1 cellular context compared by ENCODE assay signal in genomic region chr2:179936654-179937053, GRCh38.
TF ChIP-seq lines count a peak whose summit lies in the region.

No MANE protein-coding gene starts in this region.

TF ChIP-seq in HepG2, 621 proteins besides CTCF, POLR2A, EP300 and RAD21 (continued from another document and continues in another):
- TF ChIP-seq MLX (CRISPR knock-in tag; IDR thresholded peaks at IDR 0.05) (no peak), SOX13 (IDR thresholded peaks at IDR 0.05) (no peak), SOX13 (CRISPR knock-in tag; conservative IDR thresholded peaks at IDR 0.05 in 1 of 2, IDR thresholded peaks at IDR 0.05 in 1 of 2) (no peak), ZNF670 (CRISPR knock-in tag; IDR thresholded peaks at IDR 0.05; ENCODE audit: borderline replicate concordance) (no peak), MAFK (conservative IDR thresholded peaks at IDR 0.05 in 1 of 2, IDR thresholded peaks at IDR 0.05 in 1 of 2; ENCODE audit: low read length in 2 of 2) (no peak), DRAP1 (CRISPR knock-in tag; IDR thresholded peaks at IDR 0.05) (no peak), HNF4A (CRISPR knock-in tag; IDR thresholded peaks at IDR 0.05) (peak; percentile 79), ZNF740 (CRISPR knock-in tag; IDR thresholded peaks at IDR 0.05) (no peak), ZNF280D (CRISPR knock-in tag; IDR thresholded peaks at IDR 0.05) (no peak), ZKSCAN8 (CRISPR knock-in tag; IDR thresholded peaks at IDR 0.05; ENCODE audit: borderline replicate concordance) (no peak), ZBTB7A (CRISPR knock-in tag; IDR thresholded peaks at IDR 0.05) (no peak), CEBPB (IDR thresholded peaks at IDR 0.05; ENCODE audit: borderline replicate concordance, low read depth, low read length) (peak; percentile 26; the same call in 1 of the 2 replicates), PPARG (CRISPR knock-in tag; conservative IDR thresholded peaks at IDR 0.05) (peak; percentile 24; the same call in 1 of the 2 replicates), ZNF614 (CRISPR knock-in tag; IDR thresholded peaks at IDR 0.05; ENCODE audit: borderline replicate concordance) (0 out of 2 replicates have a peak, but pooled peaks have one; percentile 30), ZNF687 (CRISPR knock-in tag; IDR thresholded peaks at IDR 0.05) (no peak), KLF6 (CRISPR knock-in tag; IDR thresholded peaks at IDR 0.05) (no peak), ZNF142 (CRISPR knock-in tag; IDR thresholded peaks at IDR 0.05) (no peak), POLR2G (IDR thresholded peaks at IDR 0.05; ENCODE audit: low read depth, low read length) (no peak), JUN (CRISPR knock-in tag; IDR thresholded peaks at IDR 0.05) (no peak), ZNF446 (CRISPR knock-in tag; IDR thresholded peaks at IDR 0.05) (no peak), GATAD2A (CRISPR knock-in tag; IDR thresholded peaks at IDR 0.05) (no peak), NCOR1 (IDR thresholded peaks at IDR 0.05; ENCODE audit: borderline replicate concordance, low read length) (peak; percentile 52; the same call in 1 of the 2 replicates), NBN (conservative IDR thresholded peaks at IDR 0.05) (no peak), ZNF264 (CRISPR knock-in tag; IDR thresholded peaks at IDR 0.05) (no peak), ERF (CRISPR knock-in tag; IDR thresholded peaks at IDR 0.05) (no peak), SMC3 (IDR thresholded peaks at IDR 0.05; ENCODE audit: low read length) (peak; percentile 70), CERS6 (CRISPR knock-in tag; IDR thresholded peaks at IDR 0.05) (no peak), TBP (CRISPR knock-in tag; IDR thresholded peaks at IDR 0.05) (no peak), HOMEZ (CRISPR knock-in tag; IDR thresholded peaks at IDR 0.05; ENCODE audit: low read depth) (no peak), ZNF431 (CRISPR knock-in tag; IDR thresholded peaks at IDR 0.05; ENCODE audit: borderline replicate concordance, low read depth) (no peak), ZNF512B (CRISPR knock-in tag; IDR thresholded peaks at IDR 0.05; ENCODE audit: borderline replicate concordance) (no peak), NR3C1 (CRISPR knock-in tag; IDR thresholded peaks at IDR 0.05) (no peak), SIX4 (CRISPR knock-in tag; IDR thresholded peaks at IDR 0.05) (no peak), ZMYM4 (CRISPR knock-in tag; IDR thresholded peaks at IDR 0.05) (peak; percentile 35; the same call in 1 of the 2 replicates), TGIF2 (CRISPR knock-in tag; IDR thresholded peaks at IDR 0.05) (no peak), ETV5 (CRISPR knock-in tag; IDR thresholded peaks at IDR 0.05; ENCODE audit: borderline replicate concordance) (no peak), MIXL1 (CRISPR knock-in tag; IDR thresholded peaks at IDR 0.05) (no peak), IKZF4 (CRISPR knock-in tag; IDR thresholded peaks at IDR 0.05; ENCODE audit: borderline replicate concordance, low read depth, not compliant biosample characterization) (no peak), ZFP91 (CRISPR knock-in tag; IDR thresholded peaks at IDR 0.05; ENCODE audit: borderline replicate concordance) (no peak), ZNF205 (CRISPR knock-in tag; IDR thresholded peaks at IDR 0.05) (no peak), ZFY (CRISPR knock-in tag; IDR thresholded peaks at IDR 0.05) (no peak)
